Comparison of ENCODE assay signal across 1 cellular context in genomic region chr14:74963705-74964271, GRCh38.
TF ChIP-seq lines count a peak whose summit lies in the region.

No MANE protein-coding gene starts in this region.

TF ChIP-seq in H1, 55 proteins besides CTCF, POLR2A, EP300 and RAD21:
- no peak for TF ChIP-seq CREB1 (IDR thresholded peaks at IDR 0.05)
- no peak for TF ChIP-seq EZH2 (IDR thresholded peaks at IDR 0.05; ENCODE audit: low read depth, low read length, severe bottlenecking)
- TF ChIP-seq SAP30 (IDR thresholded peaks at IDR 0.05; ENCODE audit: insufficient read depth, insufficient replicate concordance, low read length) = no peak
- no peak for TF ChIP-seq HDAC6 (IDR thresholded peaks at IDR 0.05; ENCODE audit: low read depth, low read length)
- TF ChIP-seq SIRT6 (IDR thresholded peaks at IDR 0.05; ENCODE audit: low read length) = no peak
